18 cellular contexts compared by ENCODE assay signal in genomic region chr17:31279401-31279800, GRCh38. TPM values are rescaled to one million over a fixed set of nuclear protein-coding genes. Genes with fewer than 3 reads are reported as not detected.
A peak's percentile ranks its signal among the peaks of the same experiment; 100 is the strongest.
DNase-seq lines count a peak whose midpoint lies in the region; ATAC-seq and TF ChIP-seq lines count a peak whose summit lies in the region.
"Had no signal": no experiment of that assay in that cellular context is flagged by ENCODE, and none has a peak within 500 bp of the region (broad histone marks: within the 10 kb centered on the region; RNA-seq: fewer than 3 reads in every experiment).

No MANE protein-coding gene starts in this region.

- H3K27me3 Mint-ChIP-seq in WTC11 (ENCODE audit: low read depth), result no peaks in the 10 kb centered on the region
- no peaks in the 10 kb centered on the region for H3K27me3 Mint-ChIP-seq in activated CD4-positive, alpha-beta T cell treated with anti-CD3 and anti-CD28 coated beads, Interleukin-2, amount 10 ng/mL, durations not matched to agents 24 days and 14 days
- H3K27me3 Mint-ChIP-seq: CD4-positive, alpha-beta memory T cell had no signal

- H3K9ac ChIP-seq in ES-I3 (ENCODE audit: low read depth, low read length), result peak overlapping the region; percentile 17; the same call in 1 of the 2 replicates
- H3K9ac ChIP-seq: BLaER1, GM23248 had no signal

- H3K9me3 ChIP-seq in ES-I3 (ENCODE audit: control insufficient read depth, insufficient read depth, low read length) (no peaks in the 10 kb centered on the region), HAP-1 (no peaks in the 10 kb centered on the region)
- H3K9me3 ChIP-seq: BLaER1 had no signal

- no peak overlapping the region for H3K4me3 ChIP-seq in HAP-1
- no peak overlapping the region for H3K4me3 ChIP-seq in fibroblast of the aortic adventitia (ENCODE audit: low read depth, low read length)
- H3K4me3 ChIP-seq: BLaER1, GM23248 had no signal

- H3K27ac Mint-ChIP-seq in WTC11, result no peak overlapping the region
- H3K27ac Mint-ChIP-seq in activated CD4-positive, alpha-beta T cell treated with anti-CD3 and anti-CD28 coated beads, Interleukin-2, amount 10 ng/mL, durations not matched to agents 24 days and 14 days, result no peak overlapping the region
- H3K27ac Mint-ChIP-seq: CD14-positive monocyte had no signal

- no peak for TF ChIP-seq CTCF in WTC11 (IDR thresholded peaks at IDR 0.05)
- no peak for TF ChIP-seq CTCF in fibroblast of the aortic adventitia (IDR thresholded peaks at IDR 0.05; ENCODE audit: insufficient read depth, low read length)

- no peaks in the 10 kb centered on the region for H3K36me3 ChIP-seq in ES-I3 (ENCODE audit: insufficient read depth, low read length)
- 0 out of 2 replicates have a peak, but pooled peaks cover 4% of the 10 kb centered on the region for H3K36me3 ChIP-seq in HAP-1 (replicated peaks)

- CTCF ChIA-PET in WTC11 (lab: Charles Lee), result interaction anchor here (0.8 kb wide), 1 partner anchor 63 kb away, joined by 3 read pairs; no protein-coding TSS in a partner anchor

- peaks cover 8% of the 10 kb centered on the region for H3K4me1 Mint-ChIP-seq in WTC11
- H3K4me1 Mint-ChIP-seq in activated CD4-positive, alpha-beta T cell treated with anti-CD3 and anti-CD28 coated beads, Interleukin-2, amount 10 ng/mL, durations not matched to agents 24 days and 14 days, result peaks cover 7% of the 10 kb centered on the region

- in situ Hi-C loops in HAP-1 (cut with MboI; ENCODE audit: low sequenced_read_pairs), result no loop called here

- H3K9me3 Mint-ChIP-seq in WTC11, result peaks cover 7% of the 10 kb centered on the region
- H3K9me3 Mint-ChIP-seq in activated CD4-positive, alpha-beta T cell treated with anti-CD3 and anti-CD28 coated beads, Interleukin-2, amount 10 ng/mL, durations not matched to agents 24 days and 14 days, result no peaks in the 10 kb centered on the region
- H3K9me3 Mint-ChIP-seq: CD4-positive, alpha-beta memory T cell had no signal

- peaks cover 20% of the 10 kb centered on the region for H3K36me3 Mint-ChIP-seq in WTC11
- peaks cover 3% of the 10 kb centered on the region for H3K36me3 Mint-ChIP-seq in activated CD4-positive, alpha-beta T cell treated with anti-CD3 and anti-CD28 coated beads, Interleukin-2, amount 10 ng/mL, durations not matched to agents 24 days and 14 days (ENCODE audit: low read depth)

- H3K27me3 ChIP-seq in HAP-1 (ENCODE audit: low read depth), result no peaks in the 10 kb centered on the region
- H3K27me3 ChIP-seq: BLaER1 had no signal

- intact Hi-C loops in activated CD4-positive, alpha-beta T cell treated with anti-CD3 and anti-CD28 coated beads, Interleukin-2, amount 10 ng/mL, durations not matched to agents 24 days and 14 days (cut with micrococcal nuclease), result no loop called here

- POLR2A ChIA-PET in WTC11 (lab: Charles Lee), result interaction anchor here (0.7 kb wide), 2 partner anchors 150 to 211 kb away, joined by 3 to 4 read pairs; no protein-coding TSS in a partner anchor

- ATAC-seq in WTC11 (peak; percentile 47), GM21737 (IDR thresholded peaks at IDR 0.05; ENCODE audit: unreplicated experiment) (no peak)

- H3K4me3 Mint-ChIP-seq in WTC11, result no peak overlapping the region
- no peak overlapping the region for H3K4me3 Mint-ChIP-seq in activated CD4-positive, alpha-beta T cell treated with anti-CD3 and anti-CD28 coated beads, Interleukin-2, amount 10 ng/mL, durations not matched to agents 24 days and 14 days
- H3K4me3 Mint-ChIP-seq: CD14-positive monocyte; CD4-positive, alpha-beta memory T cell had no signal

- DNase-seq in HAP-1 (ENCODE audit: low spot score in 2 of 2) (peak; percentile 24 to 62), WTC11 (ENCODE audit: low spot score) (no peak), fibroblast of the aortic adventitia (ENCODE audit: low read depth) (peak; percentile 57), islet precursor cell (no peak), NCI-H146 treated with DMSO at 0.1 percent for 48 hours (lab: John Stamatoyannopoulos, UW; ENCODE audit: unreplicated experiment) (no peak)
- DNase-seq in activated CD4-positive, alpha-beta T cell treated with anti-CD3 and anti-CD28 coated beads, Interleukin-2, amount 10 ng/mL, durations not matched to agents 24 days and 14 days, result no peak
- DNase-seq: 8988T; CD4-positive, alpha-beta memory T cell; DMS153; DMS79; GF-D8; GM23248 had no signal

- H3K4me1 ChIP-seq in ES-I3 (ENCODE audit: insufficient read depth, low read length) (peaks cover 9% of the 10 kb centered on the region; the same call in 1 of the 2 replicates), HAP-1 (peaks cover 12% of the 10 kb centered on the region)
- H3K4me1 ChIP-seq: BLaER1 had no signal

TF ChIP-seq in WTC11, 78 proteins besides CTCF, POLR2A, EP300 and RAD21 (continues in another document):
- TF ChIP-seq CREM (CRISPR knock-in tag; IDR thresholded peaks at IDR 0.05), result no peak
- TF ChIP-seq ATF6 (CRISPR knock-in tag; IDR thresholded peaks at IDR 0.05), result no peak
- no peak for TF ChIP-seq IRF2 (CRISPR knock-in tag; IDR thresholded peaks at IDR 0.05; ENCODE audit: borderline replicate concordance, low read depth)
- TF ChIP-seq SP1 (CRISPR knock-in tag; conservative IDR thresholded peaks at IDR 0.05), result no peak
- TF ChIP-seq SOX15 (CRISPR knock-in tag; IDR thresholded peaks at IDR 0.05), result no peak
- no peak for TF ChIP-seq TEAD1 (CRISPR knock-in tag; IDR thresholded peaks at IDR 0.05)
- no peak for TF ChIP-seq ZNF512 (CRISPR knock-in tag; IDR thresholded peaks at IDR 0.05; ENCODE audit: borderline replicate concordance)
- TF ChIP-seq ZNF423 (CRISPR knock-in tag; IDR thresholded peaks at IDR 0.05), result no peak
- no peak for TF ChIP-seq ZBTB43 (CRISPR knock-in tag; IDR thresholded peaks at IDR 0.05)
- TF ChIP-seq MLX (CRISPR knock-in tag; IDR thresholded peaks at IDR 0.05), result no peak
- no peak for TF ChIP-seq ETV6 (CRISPR knock-in tag; IDR thresholded peaks at IDR 0.05)

RNA-seq across cellular contexts. Expression of gene OMG, which starts 17.6 kb away (rescaled TPM):
- not detected in 3 replicates for total RNA-seq in WTC11 (2021)
- total RNA-seq in fibroblast of the aortic adventitia (ENCODE audit: low replicate concordance), result 0.63 and 3.9 TPM in 2 replicates
- 0.09 and 0.35 TPM in 2 replicates for total RNA-seq in activated CD4-positive, alpha-beta T cell treated with anti-CD3 and anti-CD28 coated beads, Interleukin-2, amount 10 ng/mL, durations not matched to agents 24 days and 14 days
- total RNA-seq: A673, Daoy, GM23248 had no signal

RNA-seq across cellular contexts. Expression of gene EVI2B, which starts 34.5 kb away (rescaled TPM):
- 0.18 to 0.37 TPM (median 0.25 TPM) in 3 replicates for total RNA-seq in WTC11 (2021)
- total RNA-seq in fibroblast of the aortic adventitia (ENCODE audit: low replicate concordance), result 0.54 and 1.1 TPM in 2 replicates
- 16.6 and 18.7 TPM in 2 replicates for total RNA-seq in activated CD4-positive, alpha-beta T cell treated with anti-CD3 and anti-CD28 coated beads, Interleukin-2, amount 10 ng/mL, durations not matched to agents 24 days and 14 days
- total RNA-seq: Daoy had no signal

RNA-seq across cellular contexts. Expression of gene EVI2A, which starts 42.0 kb away (rescaled TPM):
- 0.09 to 0.16 TPM (median 0.15 TPM) in 3 replicates for total RNA-seq in WTC11 (2021)
- 9.9 and 11.0 TPM in 2 replicates for total RNA-seq in fibroblast of the aortic adventitia (ENCODE audit: low replicate concordance)
- total RNA-seq in activated CD4-positive, alpha-beta T cell treated with anti-CD3 and anti-CD28 coated beads, Interleukin-2, amount 10 ng/mL, durations not matched to agents 24 days and 14 days, result 30.4 and 31.5 TPM in 2 replicates
- total RNA-seq: A673 had no signal

Comparison
In these comparisons a context has a peak if more than half of its experiments do, and no peak if none do; other contexts are left out.
1. DNase-seq: peak in HAP-1 (2 of 2) and fibroblast of the aortic adventitia (single experiment); none in WTC11 (single experiment), islet precursor cell (single experiment), activated CD4-positive, alpha-beta T cell treated with anti-CD3 and anti-CD28 coated beads, Interleukin-2, amount 10 ng/mL, durations not matched to agents 24 days and 14 days (single experiment) and NCI-H146 treated with DMSO at 0.1 percent for 48 hours (single experiment).